27 cellular contexts compared by ENCODE assay signal in the genomic region with DNA sequence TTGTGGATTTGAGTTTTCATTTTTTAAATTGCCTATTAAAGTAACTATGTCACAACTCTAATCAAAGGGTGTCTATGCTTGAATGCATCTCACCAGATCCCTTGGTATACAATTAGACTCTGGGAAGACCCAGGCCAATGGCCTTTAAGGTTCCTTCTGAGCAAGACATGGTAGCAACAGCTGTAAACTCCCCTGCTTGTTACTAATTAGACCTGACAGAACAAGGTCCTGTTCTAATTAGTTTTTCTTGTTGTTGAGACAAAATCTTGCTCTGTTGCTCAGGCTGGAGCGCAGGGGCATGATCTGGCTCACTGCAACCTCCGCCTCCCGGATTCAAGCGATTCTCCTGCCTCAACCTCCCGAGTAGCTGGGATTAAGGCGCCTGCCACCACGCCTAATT. TPM values are rescaled to one million over a fixed set of nuclear protein-coding genes. Genes with fewer than 3 reads are reported as not detected.
"Had no signal": no experiment of that assay in that cellular context is flagged by ENCODE, and none has a peak within 500 bp of the region (broad histone marks: within the 10 kb centered on the region; RNA-seq: fewer than 3 reads in every experiment).

No MANE protein-coding gene starts in this region.

- H3K27me3 ChIP-seq: breast epithelium, MG63 had no signal

- H3K36me3 ChIP-seq: breast epithelium, MG63 had no signal

- H3K4me2 ChIP-seq: KMS-11 had no signal

- H3K27ac ChIP-seq: breast epithelium, KMS-11, SK-N-MC, VCaP had no signal

- H3K4me1 ChIP-seq: breast epithelium had no signal

- FAIRE-seq: RCC 7860 had no signal

- H3K4me3 ChIP-seq: breast epithelium, MG63, SK-N-MC had no signal

- H3K9me3 ChIP-seq: breast epithelium, MG63 had no signal

- DNase-seq: activated CD4-positive, alpha-beta memory T cell treated with anti-CD3 and anti-CD28 coated beads for 36 hours; activated CD4-positive, alpha-beta T cell treated with anti-CD3 and anti-CD28 coated beads, Interleukin-2, amount 10 ng/mL, durations not matched to agents 7 days and 5 days; activated CD4-positive, CD25-positive, alpha-beta regulatory T cell; activated effector memory CD4-positive, alpha-beta T cell treated with Interleukin-2 at 50 U/mL for 16 hours; activated naive CD4-positive, alpha-beta T cell; aorta; caudate nucleus; MG63; MV-4-11; NCI-H1092 treated with DMSO at 0.1 percent for 48 hours; NCI-H1417 treated with DMSO at 0.1 percent for 48 hours; NCI-H1694; NCI-H2029 treated with DMSO at 0.1 percent for 48 hours; NCI-H510A treated with DMSO at 0.1 percent for 48 hours; NCI-H69; NK-92 treated with Interleukin-12 subunit alpha and Interleukin-12 subunit beta, amount 100 ng/mL, for 24 hours; OCI-M1; SIG-M5; T-helper 1 cell had no signal

- H3K9ac ChIP-seq: KMS-11 had no signal

RNA-seq across cellular contexts. Expression of gene MYH16, which starts 2.9 kb away (rescaled TPM):
- total RNA-seq: activated CD4-positive, alpha-beta memory T cell treated with anti-CD3 and anti-CD28 coated beads for 36 hours; activated CD4-positive, alpha-beta T cell treated with anti-CD3 and anti-CD28 coated beads, Interleukin-2, amount 10 ng/mL, durations not matched to agents 7 days and 5 days; activated CD8-positive, alpha-beta memory T cell treated with anti-CD3 and anti-CD28 coated beads for 36 hours; breast epithelium; cerebellum; T-helper 2 cell treated with Interferon-gamma antibody and Interleukin-4, amounts not matched to agents 100 ng/mL and 5 ng/mL, for 36 hours had no signal
- polyA plus RNA-seq: aorta had no signal
